Comparison of ENCODE assay signal across 8 cellular contexts in the genomic region with DNA sequence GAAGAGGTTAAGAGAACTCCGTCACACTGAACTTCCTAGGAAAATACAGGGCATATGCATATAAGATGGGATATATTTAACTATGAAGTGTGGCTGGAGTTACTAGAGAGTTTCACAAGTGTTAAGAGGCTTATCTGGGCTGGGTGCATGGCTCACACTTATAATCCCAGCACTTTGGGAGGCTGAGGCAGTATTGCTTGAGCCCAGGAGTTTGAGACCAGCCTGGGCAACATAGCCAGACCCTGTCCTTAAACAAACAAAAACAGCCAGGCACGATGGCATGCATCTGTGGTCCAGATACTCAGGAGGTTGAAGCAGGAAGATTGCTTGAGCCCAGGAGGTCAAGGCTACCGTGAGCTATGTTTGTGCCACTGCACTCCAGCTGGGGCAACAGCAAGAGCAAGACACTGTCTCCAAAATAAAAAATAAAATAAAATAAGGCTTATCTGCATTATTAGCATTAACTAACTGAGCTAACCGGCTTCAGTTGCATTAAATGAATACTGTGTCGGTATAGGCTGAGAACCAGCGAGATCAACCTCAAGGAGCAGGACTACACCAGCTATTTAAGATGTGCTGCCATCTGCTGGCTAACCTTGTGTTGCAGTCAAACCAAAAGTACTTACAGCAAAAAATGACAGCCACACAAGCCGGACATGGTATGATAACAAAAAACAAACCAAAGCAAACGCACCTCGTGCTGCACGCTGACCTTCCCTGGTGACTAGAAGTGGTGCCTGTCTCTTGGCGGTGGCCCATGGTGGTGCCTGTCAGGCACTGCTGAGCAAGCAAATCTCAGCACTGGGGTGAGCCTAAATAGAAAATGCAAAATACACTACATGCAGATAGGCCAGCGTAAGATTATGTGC. TPM values are rescaled to one million over a fixed set of nuclear protein-coding genes. Genes with fewer than 3 reads are reported as not detected.
DNase-seq lines count a peak whose midpoint lies in the region; ATAC-seq, FAIRE-seq and TF ChIP-seq lines count a peak whose summit lies in the region.

No MANE protein-coding gene starts in this region.

- no peaks in the 10 kb centered on the region for H3K9me2 ChIP-seq in GM23338 (ENCODE audit: insufficient read depth)

- dilution Hi-C loops in mammary epithelial cell (cut with HindIII; ENCODE audit: low sequenced_read_pairs) (no loop called here), keratinocyte (cut with MboI; ENCODE audit: extremely low pct_ligation_motif_present, low sequenced_read_pairs) (no loop called here)

- peaks cover 21% of the 10 kb centered on the region for H3K36me3 Mint-ChIP-seq in GM23338 (ENCODE audit: low read depth)

- no peak overlapping the region for H3K27ac Mint-ChIP-seq in GM23338

- H2AFZ ChIP-seq in GM23338 (no peak overlapping the region), mammary epithelial cell (ENCODE audit: low read depth, low read length) (no peak overlapping the region), keratinocyte (ENCODE audit: control insufficient read depth, low read length) (no peak overlapping the region)

- H3K9me1 ChIP-seq in keratinocyte (ENCODE audit: control insufficient read depth, extremely low read depth, insufficient read depth, low read length): no peaks in the 10 kb centered on the region

- no peak overlapping the region for H3K27ac ChIP-seq in GM23338 (ENCODE audit: low read depth)
- H3K27ac ChIP-seq in WERI-Rb-1: no peak overlapping the region; the same call in 1 of the 2 replicates
- H3K27ac ChIP-seq in mammary epithelial cell (ENCODE audit: insufficient read depth, low read depth, low read length): no peak overlapping the region
- no peak overlapping the region for H3K27ac ChIP-seq in keratinocyte (ENCODE audit: control insufficient read depth, insufficient read depth, low read length)

- CTCF ChIA-PET in mammary epithelial cell (lab: Charles Lee; ENCODE audit: low non-redundant PET): interaction anchor here (0.6 to 1.5 kb wide), 6 partner anchors 32 to 1813 kb away, joined by 3 to 12 read pairs (median 4); no protein-coding TSS in a partner anchor

- peaks cover 5% of the 10 kb centered on the region for H3F3A ChIP-seq in GM23338 (replicated peaks; ENCODE audit: low read depth)

- H3K27me3 Mint-ChIP-seq in GM23338 (ENCODE audit: insufficient read depth, low read depth, poor library complexity): peaks cover 3% of the 10 kb centered on the region

- H3K4me1 ChIP-seq in GM23338 (ENCODE audit: insufficient read depth) (peaks cover 6% of the 10 kb centered on the region), mammary epithelial cell (ENCODE audit: insufficient read depth, low read length) (peaks cover 8% of the 10 kb centered on the region), keratinocyte (ENCODE audit: control insufficient read depth, extremely low read depth, insufficient read depth, low read length) (peaks cover 6% of the 10 kb centered on the region)

- H3K9me3 ChIP-seq in WERI-Rb-1 (ENCODE audit: severe bottlenecking): peaks cover 3% of the 10 kb centered on the region
- no peaks in the 10 kb centered on the region for H3K9me3 ChIP-seq in mammary epithelial cell (replicated peaks; ENCODE audit: insufficient read depth, low read length)
- no peaks in the 10 kb centered on the region for H3K9me3 ChIP-seq in keratinocyte (ENCODE audit: control insufficient read depth, low read depth, low read length)

- DNase-seq in CD1c-positive myeloid dendritic cell (ENCODE audit: extremely low spot score): peak; percentile 79
- peak; percentile 93 for DNase-seq in GM23338 (ENCODE audit: low spot score)
- peak; percentile 62 for DNase-seq in NCI-H2171 (lab: John Stamatoyannopoulos, UW)
- peak; percentile 94 for DNase-seq in WERI-Rb-1
- DNase-seq in mammary epithelial cell: peak; percentile 66
- peak; percentile 38 for DNase-seq in keratinocyte (ENCODE audit: low read depth, low spot score)
- peak; percentile 52 to 73 for DNase-seq in stimulated activated CD4-positive, alpha-beta T cell treated with anti-CD3 and anti-CD28 coated beads, Interleukin-15, amount 100 ng/mL, for 48 hours (ENCODE audit: low read depth in 2 of 2)

- no peak overlapping the region for H3K4me2 ChIP-seq in GM23338
- H3K4me2 ChIP-seq in mammary epithelial cell (ENCODE audit: insufficient read depth, low read depth, low read length): peak overlapping the region; percentile 33
- peak overlapping the region; percentile 22 for H3K4me2 ChIP-seq in keratinocyte (ENCODE audit: control insufficient read depth, extremely low read depth, insufficient read depth, low read depth, low read length)

- H3K9me3 Mint-ChIP-seq in GM23338: peaks cover 24% of the 10 kb centered on the region

- 28% methylated on average over 12 of the region's 12 CpGs for WGBS in mammary epithelial cell (ENCODE audit: low coverage, missing lambda C conversion rate)

- peak; percentile 82 to 83 for TF ChIP-seq CTCF in GM23338 (conservative IDR thresholded peaks at IDR 0.05; ENCODE audit: low read depth in 2 of 2)
- TF ChIP-seq CTCF in WERI-Rb-1 (IDR thresholded peaks at IDR 0.05; ENCODE audit: low read depth, low read length): peak; percentile 94
- peak; percentile 69 to 74 for TF ChIP-seq CTCF in mammary epithelial cell (conservative IDR thresholded peaks at IDR 0.05 in 1 of 2, IDR thresholded peaks at IDR 0.05 in 1 of 2; ENCODE audit: extremely low read depth in 1 of 2, insufficient read depth in 1 of 2, low read depth in 1 of 2, low read length in 2 of 2)
- peak; percentile 74 to 81 (median 77) for TF ChIP-seq CTCF in keratinocyte (optimal IDR thresholded peaks at IDR 0.05 in 1 of 3, IDR thresholded peaks at IDR 0.05 in 1 of 3, conservative IDR thresholded peaks at IDR 0.05 in 1 of 3; ENCODE audit: extremely low read depth in 1 of 3, insufficient read depth in 2 of 3, low read length in 3 of 3)

- no peaks in the 10 kb centered on the region; the same call in 1 of the 2 replicates for H3K36me3 ChIP-seq in GM23338 (ENCODE audit: insufficient read depth)
- H3K36me3 ChIP-seq in WERI-Rb-1: no peaks in the 10 kb centered on the region
- no peaks in the 10 kb centered on the region for H3K36me3 ChIP-seq in mammary epithelial cell (ENCODE audit: insufficient read depth, low read length)
- no peaks in the 10 kb centered on the region for H3K36me3 ChIP-seq in keratinocyte (ENCODE audit: control insufficient read depth in 2 of 2, extremely low read depth in 1 of 2, insufficient read depth in 2 of 2, low read length in 2 of 2)

- intact Hi-C loops in mammary epithelial cell (cut with micrococcal nuclease): loop anchor here (1.0 kb wide), 5 partner anchors 19 to 165 kb away; no protein-coding TSS in a partner anchor

- no TSS peak for BruUV-seq in mammary epithelial cell (replicated peaks; lab: Mats Ljungman, UMichigan)

- H3K9ac ChIP-seq in mammary epithelial cell (ENCODE audit: insufficient read depth, low read length) (no peak overlapping the region), keratinocyte (ENCODE audit: control insufficient read depth, extremely low read depth, insufficient read depth, low read length) (no peak overlapping the region)

- H3K4me1 Mint-ChIP-seq in GM23338: peaks cover 21% of the 10 kb centered on the region; the same call in 2 of the 3 replicates

- H3K79me2 ChIP-seq in GM23338 (replicated peaks; ENCODE audit: insufficient read depth) (no peaks in the 10 kb centered on the region), mammary epithelial cell (ENCODE audit: insufficient read depth, low read length) (no peaks in the 10 kb centered on the region), keratinocyte (ENCODE audit: control insufficient read depth, insufficient read depth, low read length) (no peaks in the 10 kb centered on the region)

- H3K4me3 Mint-ChIP-seq in GM23338: no peak overlapping the region

- ATAC-seq in GM23338 (peak; percentile 87), HG03196 (IDR thresholded peaks at IDR 0.05; ENCODE audit: unreplicated experiment) (no peak)

- H4K20me1 ChIP-seq in GM23338 (replicated peaks; ENCODE audit: insufficient read depth) (no peaks in the 10 kb centered on the region), mammary epithelial cell (ENCODE audit: insufficient read depth, low read length) (no peaks in the 10 kb centered on the region), keratinocyte (ENCODE audit: control insufficient read depth, extremely low read depth, insufficient read depth, low read length) (no peaks in the 10 kb centered on the region)

- H3K27me3 ChIP-seq in GM23338 (ENCODE audit: insufficient read depth): no peaks in the 10 kb centered on the region
- H3K27me3 ChIP-seq in WERI-Rb-1 (ENCODE audit: insufficient read depth, low read depth, severe bottlenecking): no peaks in the 10 kb centered on the region
- H3K27me3 ChIP-seq in mammary epithelial cell (ENCODE audit: insufficient read depth, low read length): no peaks in the 10 kb centered on the region
- no peaks in the 10 kb centered on the region for H3K27me3 ChIP-seq in keratinocyte (ENCODE audit: control insufficient read depth, extremely low read depth, insufficient read depth, low read length)

- peak; percentile 5 for FAIRE-seq in keratinocyte (lab: Jason Lieb, UNC)

- H3K4me3 ChIP-seq in GM23338 (no peak overlapping the region), WERI-Rb-1 (ENCODE audit: low read depth, low read length) (no peak overlapping the region), mammary epithelial cell (replicated peaks in 1 of 3; ENCODE audit: insufficient read depth in 1 of 3, low read depth in 2 of 3, low read length in 3 of 3) (no peak overlapping the region), keratinocyte (ENCODE audit: control insufficient read depth in 2 of 3, extremely low read depth in 1 of 3, insufficient read depth in 2 of 3, low read depth in 1 of 3, low read length in 3 of 3) (no peak overlapping the region)

- in situ Hi-C loops in mammary epithelial cell (cut with MboI; ENCODE audit: low sequenced_read_pairs in 2 of 2): loop anchor here in 1 of 2 donors (25.0 kb wide), 1 partner anchor 154 kb away; no protein-coding TSS in a partner anchor

RNA-seq across cellular contexts. Expression of gene RBBP5, which starts 19.7 kb away (rescaled TPM):
- 19.5 and 26.5 TPM in 2 replicates for total RNA-seq in GM23338 (2014; rRNA removed; shearing (Covaris generic))
- polyA plus RNA-seq in GM23338 (2016; fragmentation: Nextera tagmentation; extraction: Ambion mirVana) (12.1 and 14.1 TPM in 2 replicates), mammary epithelial cell (9.0 TPM), keratinocyte (8.8 to 12.3 TPM (median 11.1 TPM) in 3 replicates)
- total RNA-seq in mammary epithelial cell: 10 to 100 TPM; 15.2 to 17.5 TPM
- polyA minus RNA-seq in mammary epithelial cell (17.9 TPM), keratinocyte (4.3 to 35.3 TPM (median 14.1 TPM) in 3 replicates)
- 8.8 TPM for polyA plus RNA-seq in keratinocyte (2011; ENCODE audit: low read depth)
- polyA plus RNA-seq in keratinocyte (2011; cell fraction: cytosol; rRNA removed): 6.0 and 10.0 TPM in 2 replicates
- 8.2 and 11.1 TPM in 2 replicates for polyA plus RNA-seq in keratinocyte (2011; cell fraction: nucleus; rRNA removed)
- polyA plus RNA-seq in keratinocyte (2012; ENCODE audit: low replicate concordance): 8.3 TPM in 2 replicates
- polyA minus RNA-seq in keratinocyte (2011; cell fraction: cytosol; rRNA and poly(A)+ RNA removed): 13.8 TPM
- polyA minus RNA-seq in keratinocyte (2011; cell fraction: nucleus; rRNA and poly(A)+ RNA removed): 10.4 and 16.1 TPM in 2 replicates

RNA-seq across cellular contexts. Expression of gene TMEM81, which starts 57.2 kb away (rescaled TPM):
- total RNA-seq in GM23338 (2014; rRNA removed; shearing (Covaris generic)): 2.7 and 3.6 TPM in 2 replicates
- 4.5 and 5.5 TPM in 2 replicates for polyA plus RNA-seq in GM23338 (2016; fragmentation: Nextera tagmentation; extraction: Ambion mirVana)
- 1 to 10 TPM; 1.5 to 2.4 TPM for total RNA-seq in mammary epithelial cell
- 1.9 TPM for polyA plus RNA-seq in mammary epithelial cell
- polyA minus RNA-seq in mammary epithelial cell: 0.93 TPM
- 1.4 to 1.7 TPM (median 1.6 TPM) in 3 replicates for polyA plus RNA-seq in keratinocyte
- polyA plus RNA-seq in keratinocyte (2011; ENCODE audit: low read depth): 0.86 TPM
- 0.99 and 1.3 TPM in 2 replicates for polyA plus RNA-seq in keratinocyte (2011; cell fraction: cytosol; rRNA removed)
- polyA plus RNA-seq in keratinocyte (2011; cell fraction: nucleus; rRNA removed): 3.7 and 3.9 TPM in 2 replicates
- polyA plus RNA-seq in keratinocyte (2012; ENCODE audit: low replicate concordance): 1.5 and 3.6 TPM in 2 replicates
- polyA minus RNA-seq in keratinocyte: 0.23 to 4.6 TPM (median 2.4 TPM) in 3 replicates
- not detected for polyA minus RNA-seq in keratinocyte (2011; cell fraction: cytosol; rRNA and poly(A)+ RNA removed)
- polyA minus RNA-seq in keratinocyte (2011; cell fraction: nucleus; rRNA and poly(A)+ RNA removed): 1.5 and 2.4 TPM in 2 replicates

Comparison
In these comparisons a context has a peak if more than half of its experiments do, and no peak if none do; other contexts are left out.
1. DNase-seq: peak in every context shown above with its lines; median percentile 94 in WERI-Rb-1; 93 in GM23338; 79 in CD1c-positive myeloid dendritic cell; 66 in mammary epithelial cell; 62 in stimulated activated CD4-positive, alpha-beta T cell treated with anti-CD3 and anti-CD28 coated beads, Interleukin-15, amount 100 ng/mL, for 48 hours; 62 in NCI-H2171; 38 in keratinocyte.